ENCODE assay signal across 9 cellular contexts in genomic region chr12:56941299-56942017, GRCh38. TPM values are rescaled to one million over a fixed set of nuclear protein-coding genes. Genes with fewer than 3 reads are reported as not detected.
A peak's percentile ranks its signal among the peaks of the same experiment; 100 is the strongest.
DNase-seq lines count a peak whose midpoint lies in the region; ATAC-seq and TF ChIP-seq lines count a peak whose summit lies in the region.
"Had no signal": no experiment of that assay in that cellular context is flagged by ENCODE, and none has a peak within 500 bp of the region (broad histone marks: within the 10 kb centered on the region; RNA-seq: fewer than 3 reads in every experiment).

No MANE protein-coding gene starts in this region.

- no TSS peak for BruUV-seq in mammary epithelial cell (replicated peaks; lab: Mats Ljungman, UMichigan)

- H2AFZ ChIP-seq in mammary epithelial cell (ENCODE audit: low read depth, low read length): peak overlapping the region; percentile 2

- H3K9ac ChIP-seq in mammary epithelial cell (ENCODE audit: insufficient read depth, low read length): no peak overlapping the region

- in situ Hi-C loops in mammary epithelial cell (cut with MboI; ENCODE audit: low sequenced_read_pairs in 2 of 2): no loop called here

- no peaks in the 10 kb centered on the region for H3K36me3 ChIP-seq in mammary epithelial cell (ENCODE audit: insufficient read depth, low read length)

- no peaks in the 10 kb centered on the region for H3K27me3 ChIP-seq in mammary epithelial cell (ENCODE audit: insufficient read depth, low read length)

- 0% methylated on average over 1 of the region's 3 CpGs for WGBS in mammary epithelial cell (ENCODE audit: low coverage, missing lambda C conversion rate)

- TF ChIP-seq CTCF in mammary epithelial cell (conservative IDR thresholded peaks at IDR 0.05 in 1 of 2, IDR thresholded peaks at IDR 0.05 in 1 of 2; ENCODE audit: extremely low read depth in 1 of 2, insufficient read depth in 1 of 2, low read depth in 1 of 2, low read length in 2 of 2) (peak in 1 of 2 donors; percentile 8), glutamatergic neuron (IDR thresholded peaks at IDR 0.05; ENCODE audit: partially characterized antibody, unreplicated experiment) (no peak)

- H3K79me2 ChIP-seq in mammary epithelial cell (ENCODE audit: insufficient read depth, low read length): no peaks in the 10 kb centered on the region

- H3K27ac ChIP-seq in mammary epithelial cell (ENCODE audit: insufficient read depth, low read depth, low read length): peak overlapping the region; percentile 41

- no peaks in the 10 kb centered on the region for H3K9me3 Mint-ChIP-seq in activated T-helper 1 cell treated with anti-CD3 and anti-CD28 coated beads, Interleukin-12 subunit alpha, Interleukin-12 subunit beta, Interleukin-2, Interleukin-4 antibody, amounts not matched to agents 30 ng/mL and 10 ng/mL and 1 ng/mL, durations not matched to agents 14 hours and 24 hours and 36 hours
- peaks cover 0 to 30% (median 7%) of the 10 kb centered on the region in 9 donors for H3K9me3 Mint-ChIP-seq in naive thymus-derived CD8-positive, alpha-beta T cell
- H3K9me3 Mint-ChIP-seq in glutamatergic neuron (ENCODE audit: unreplicated experiment): peaks cover 4% of the 10 kb centered on the region

- no peak overlapping the region for H3K27ac Mint-ChIP-seq in activated T-helper 1 cell treated with anti-CD3 and anti-CD28 coated beads, Interleukin-12 subunit alpha, Interleukin-12 subunit beta, Interleukin-2, Interleukin-4 antibody, amounts not matched to agents 30 ng/mL and 10 ng/mL and 1 ng/mL, durations not matched to agents 14 hours and 24 hours and 36 hours
- H3K27ac Mint-ChIP-seq in naive thymus-derived CD8-positive, alpha-beta T cell: no peak overlapping the region
- H3K27ac Mint-ChIP-seq in glutamatergic neuron (ENCODE audit: unreplicated experiment): no peak overlapping the region

- ATAC-seq in HG03469 (IDR thresholded peaks at IDR 0.05; ENCODE audit: unreplicated experiment): peak; percentile 86
- no peak for ATAC-seq in naive thymus-derived CD8-positive, alpha-beta T cell

- peak overlapping the region; percentile 56 for H3K4me2 ChIP-seq in mammary epithelial cell (ENCODE audit: insufficient read depth, low read depth, low read length)

- H4K20me1 ChIP-seq in mammary epithelial cell (ENCODE audit: insufficient read depth, low read length): no peaks in the 10 kb centered on the region

- dilution Hi-C loops in mammary epithelial cell (cut with HindIII; ENCODE audit: low sequenced_read_pairs): no loop called here

- H3K4me3 Mint-ChIP-seq in activated T-helper 1 cell treated with anti-CD3 and anti-CD28 coated beads, Interleukin-12 subunit alpha, Interleukin-12 subunit beta, Interleukin-2, Interleukin-4 antibody, amounts not matched to agents 30 ng/mL and 10 ng/mL and 1 ng/mL, durations not matched to agents 14 hours and 24 hours and 36 hours: no peak overlapping the region
- H3K4me3 Mint-ChIP-seq in naive thymus-derived CD8-positive, alpha-beta T cell: no peak overlapping the region
- H3K4me3 Mint-ChIP-seq in glutamatergic neuron (ENCODE audit: unreplicated experiment): no peak overlapping the region

- no peak overlapping the region for H3K4me3 ChIP-seq in mammary epithelial cell (replicated peaks in 1 of 3; ENCODE audit: insufficient read depth in 1 of 3, low read depth in 2 of 3, low read length in 3 of 3)

- intact Hi-C loops in mammary epithelial cell (cut with micrococcal nuclease): loop anchor here (2.0 kb wide), 1 partner anchor 41 kb away; no protein-coding TSS in a partner anchor
- intact Hi-C loops in activated T-helper 1 cell treated with anti-CD3 and anti-CD28 coated beads, Interleukin-12 subunit alpha, Interleukin-12 subunit beta, Interleukin-2, Interleukin-4 antibody, amounts not matched to agents 30 ng/mL and 10 ng/mL and 1 ng/mL, durations not matched to agents 14 hours and 24 hours and 36 hours (cut with micrococcal nuclease): no loop called here

- CTCF ChIA-PET in mammary epithelial cell (lab: Charles Lee; ENCODE audit: low non-redundant PET): no interaction called here

- H3K36me3 Mint-ChIP-seq in activated T-helper 1 cell treated with anti-CD3 and anti-CD28 coated beads, Interleukin-12 subunit alpha, Interleukin-12 subunit beta, Interleukin-2, Interleukin-4 antibody, amounts not matched to agents 30 ng/mL and 10 ng/mL and 1 ng/mL, durations not matched to agents 14 hours and 24 hours and 36 hours (ENCODE audit: low read depth): no peaks in the 10 kb centered on the region
- peaks cover 0 to 10% (median 2%) of the 10 kb centered on the region in 3 donors for H3K36me3 Mint-ChIP-seq in naive thymus-derived CD8-positive, alpha-beta T cell
- peaks cover 6% of the 10 kb centered on the region for H3K36me3 Mint-ChIP-seq in glutamatergic neuron (ENCODE audit: unreplicated experiment)

- H3K4me1 Mint-ChIP-seq in activated T-helper 1 cell treated with anti-CD3 and anti-CD28 coated beads, Interleukin-12 subunit alpha, Interleukin-12 subunit beta, Interleukin-2, Interleukin-4 antibody, amounts not matched to agents 30 ng/mL and 10 ng/mL and 1 ng/mL, durations not matched to agents 14 hours and 24 hours and 36 hours (ENCODE audit: low read depth): peaks cover 8% of the 10 kb centered on the region
- H3K4me1 Mint-ChIP-seq in naive thymus-derived CD8-positive, alpha-beta T cell: peaks cover 0 to 3% (median 0%) of the 10 kb centered on the region in 4 donors
- no peaks in the 10 kb centered on the region for H3K4me1 Mint-ChIP-seq in glutamatergic neuron (ENCODE audit: low read depth, unreplicated experiment)

- peaks cover 15% of the 10 kb centered on the region for H3K4me1 ChIP-seq in mammary epithelial cell (ENCODE audit: insufficient read depth, low read length)

- no peaks in the 10 kb centered on the region for H3K9me3 ChIP-seq in mammary epithelial cell (replicated peaks; ENCODE audit: insufficient read depth, low read length)

- peaks cover 29% of the 10 kb centered on the region for H3K27me3 Mint-ChIP-seq in activated T-helper 1 cell treated with anti-CD3 and anti-CD28 coated beads, Interleukin-12 subunit alpha, Interleukin-12 subunit beta, Interleukin-2, Interleukin-4 antibody, amounts not matched to agents 30 ng/mL and 10 ng/mL and 1 ng/mL, durations not matched to agents 14 hours and 24 hours and 36 hours (ENCODE audit: insufficient read depth)
- H3K27me3 Mint-ChIP-seq in naive thymus-derived CD8-positive, alpha-beta T cell: peaks cover 3 to 19% (median 10%) of the 10 kb centered on the region in 5 donors
- peaks cover 5% of the 10 kb centered on the region for H3K27me3 Mint-ChIP-seq in glutamatergic neuron (ENCODE audit: unreplicated experiment)

- POLR2A ChIA-PET in naive thymus-derived CD8-positive, alpha-beta T cell (lab: Charles Lee): no interaction called here

- DNase-seq in Daoy (ENCODE audit: low read depth): peak; percentile 52
- DNase-seq in mammary epithelial cell: peak; percentile 79
- peak; percentile 32 for DNase-seq in occipital lobe (lab: John Stamatoyannopoulos, UW)
- DNase-seq in activated T-helper 1 cell treated with anti-CD3 and anti-CD28 coated beads, Interleukin-12 subunit alpha, Interleukin-12 subunit beta, Interleukin-2, Interleukin-4 antibody, amounts not matched to agents 30 ng/mL and 10 ng/mL and 1 ng/mL, durations not matched to agents 14 hours and 24 hours and 36 hours (ENCODE audit: low spot score): no peak
- no peak for DNase-seq in naive thymus-derived CD8-positive, alpha-beta T cell
- DNase-seq in glutamatergic neuron: no peak
- no peak for DNase-seq in NAMALWA (ENCODE audit: low spot score)

RNA-seq across cellular contexts. Expression of gene SDR9C7, which starts 7.2 kb away (rescaled TPM):
- total RNA-seq in Daoy (2014; rRNA removed; shearing (Covaris generic)): not detected in 2 replicates
- total RNA-seq in mammary epithelial cell: under 1 TPM in 1 of 2 donors, not detected in 1; 0.17 TPM
- not detected for polyA plus RNA-seq in mammary epithelial cell
- polyA minus RNA-seq in mammary epithelial cell: not detected
- total RNA-seq in occipital lobe: 0.31 TPM
- total RNA-seq in activated T-helper 1 cell treated with anti-CD3 and anti-CD28 coated beads, Interleukin-12 subunit alpha, Interleukin-12 subunit beta, Interleukin-2, Interleukin-4 antibody, amounts not matched to agents 30 ng/mL and 10 ng/mL and 1 ng/mL, durations not matched to agents 14 hours and 24 hours and 36 hours: not detected in 2 replicates
- not detected for total RNA-seq in naive thymus-derived CD8-positive, alpha-beta T cell
- polyA plus RNA-seq in naive thymus-derived CD8-positive, alpha-beta T cell: not detected
- 0.39 TPM for total RNA-seq in glutamatergic neuron (ENCODE audit: unreplicated experiment)
- polyA plus RNA-seq: adipose tissue had no signal

RNA-seq across cellular contexts. Expression of gene RDH16, which starts 15.9 kb away (rescaled TPM):
- total RNA-seq in Daoy (2014; rRNA removed; shearing (Covaris generic)): 0.11 TPM in 1 of 2 replicates, not detected in the other
- under 1 TPM in 1 of 2 donors, not detected in 1; 0.16 TPM for total RNA-seq in mammary epithelial cell
- 0.06 TPM for polyA plus RNA-seq in mammary epithelial cell
- polyA minus RNA-seq in mammary epithelial cell: not detected
- total RNA-seq in occipital lobe: 0.62 TPM
- 0.23 and 0.29 TPM in 2 replicates for total RNA-seq in activated T-helper 1 cell treated with anti-CD3 and anti-CD28 coated beads, Interleukin-12 subunit alpha, Interleukin-12 subunit beta, Interleukin-2, Interleukin-4 antibody, amounts not matched to agents 30 ng/mL and 10 ng/mL and 1 ng/mL, durations not matched to agents 14 hours and 24 hours and 36 hours
- 1 to 10 TPM; 1.6 to 1.7 TPM for total RNA-seq in naive thymus-derived CD8-positive, alpha-beta T cell
- under 1 TPM in 1 of 3 donors, not detected in 2; 0.08 TPM for polyA plus RNA-seq in naive thymus-derived CD8-positive, alpha-beta T cell
- total RNA-seq in glutamatergic neuron (ENCODE audit: unreplicated experiment): 0.74 TPM

Comparison
In these comparisons a context has a peak if more than half of its experiments do, and no peak if none do; other contexts are left out.
1. DNase-seq: peak in Daoy (single experiment), mammary epithelial cell (single experiment) and occipital lobe (single experiment); none in activated T-helper 1 cell treated with anti-CD3 and anti-CD28 coated beads, Interleukin-12 subunit alpha, Interleukin-12 subunit beta, Interleukin-2, Interleukin-4 antibody, amounts not matched to agents 30 ng/mL and 10 ng/mL and 1 ng/mL, durations not matched to agents 14 hours and 24 hours and 36 hours (single experiment), naive thymus-derived CD8-positive, alpha-beta T cell (0 of 10), glutamatergic neuron (single experiment) and NAMALWA (single experiment).